12 cellular contexts compared by ENCODE assay signal in the genomic region with DNA sequence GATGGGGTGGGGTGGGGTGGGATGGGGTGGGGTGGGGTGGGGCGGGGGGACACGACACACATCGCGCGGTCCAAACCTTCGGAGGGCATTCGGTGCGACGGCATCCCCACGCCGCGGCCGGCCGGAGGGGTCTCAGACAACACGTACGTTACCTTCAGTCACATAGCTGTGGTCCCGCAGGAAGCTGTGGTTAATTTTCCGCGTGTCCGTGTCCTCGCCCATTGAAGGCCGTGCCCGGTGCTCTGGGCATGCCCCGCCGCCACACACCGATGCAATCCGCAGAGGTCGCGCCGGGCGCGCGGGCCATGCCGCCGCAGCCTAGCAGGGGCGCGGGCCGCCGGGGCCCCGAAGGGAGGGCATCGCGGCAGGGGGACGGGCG. TPM values are rescaled to one million over a fixed set of nuclear protein-coding genes. Genes with fewer than 3 reads are reported as not detected.
A peak's percentile ranks its signal among the peaks of the same experiment; 100 is the strongest.
DNase-seq lines count a peak whose midpoint lies in the region; ATAC-seq and TF ChIP-seq lines count a peak whose summit lies in the region.
"Had no signal": no experiment of that assay in that cellular context is flagged by ENCODE, and none has a peak within 500 bp of the region (broad histone marks: within the 10 kb centered on the region; RNA-seq: fewer than 3 reads in every experiment).

No MANE protein-coding gene starts in this region.

- intact Hi-C loops in activated B cell treated with CpG ODN at 0.5 μM for 24 hours (cut with micrococcal nuclease), result no loop called here
- intact Hi-C loops in CD4-positive, alpha-beta memory T cell (cut with micrococcal nuclease), result no loop called here

- H3K36me3 Mint-ChIP-seq in activated B cell treated with CpG ODN at 0.5 μM for 24 hours (ENCODE audit: low read depth), result no peaks in the 10 kb centered on the region
- H3K36me3 Mint-ChIP-seq in CD4-positive, alpha-beta memory T cell, result no peaks in the 10 kb centered on the region
- H3K36me3 Mint-ChIP-seq: brain had no signal

- no peaks in the 10 kb centered on the region for H3K9me3 ChIP-seq in iPS-20b (ENCODE audit: insufficient read depth, low read depth, low read length)
- no peaks in the 10 kb centered on the region for H3K9me3 ChIP-seq in suprapubic skin
- no peaks in the 10 kb centered on the region for H3K9me3 ChIP-seq in CD4-positive, alpha-beta memory T cell (ENCODE audit: control insufficient read depth in 1 of 2, low read length in 2 of 2)

- H3K4me3 ChIP-seq in iPS-20b (ENCODE audit: low read length) (peak overlapping the region; percentile 51; the same call in 1 of the 2 replicates), suprapubic skin (peak overlapping the region; percentile 59)
- no peak overlapping the region for H3K4me3 ChIP-seq in CD4-positive, alpha-beta memory T cell (ENCODE audit: low read length in 2 of 2)

- no peak overlapping the region for H3K9ac ChIP-seq in iPS-20b (ENCODE audit: low read depth, low read length)

- H3K36me3 ChIP-seq in iPS-20b (ENCODE audit: insufficient read depth, low read depth, low read length) (no peaks in the 10 kb centered on the region), suprapubic skin (no peaks in the 10 kb centered on the region)
- no peaks in the 10 kb centered on the region for H3K36me3 ChIP-seq in CD4-positive, alpha-beta memory T cell (ENCODE audit: insufficient read depth, low read length)

- POLR2A ChIA-PET in activated B cell treated with CpG ODN at 0.5 μM for 24 hours (lab: Charles Lee), result no interaction called here
- POLR2A ChIA-PET in CD4-positive, alpha-beta memory T cell (lab: Charles Lee; ENCODE audit: partially characterized antibody), result no interaction called here

- no peak for TF ChIP-seq EP300 in suprapubic skin (IDR thresholded peaks at IDR 0.05)

- TF ChIP-seq CTCF in activated B cell treated with CpG ODN at 0.5 μM for 24 hours (IDR thresholded peaks at IDR 0.05) (no peak), suprapubic skin (IDR thresholded peaks at IDR 0.05) (no peak)

- H3K4me3 Mint-ChIP-seq in activated B cell treated with CpG ODN at 0.5 μM for 24 hours, result no peak overlapping the region
- H3K4me3 Mint-ChIP-seq in CD4-positive, alpha-beta memory T cell, result no peak overlapping the region

- no peak overlapping the region for H3K27ac Mint-ChIP-seq in activated B cell treated with CpG ODN at 0.5 μM for 24 hours
- no peak overlapping the region for H3K27ac Mint-ChIP-seq in CD4-positive, alpha-beta memory T cell
- H3K27ac Mint-ChIP-seq: activated T-cell treated with anti-CD3 and anti-CD28 coated beads, Interleukin-2, amount 50 U/mL, for 72 hours had no signal

- CTCF ChIA-PET in activated B cell treated with CpG ODN at 0.5 μM for 24 hours (lab: Charles Lee), result no interaction called here
- CTCF ChIA-PET in CD4-positive, alpha-beta memory T cell (lab: Charles Lee; ENCODE audit: partially characterized antibody), result no interaction called here

- WGBS in suprapubic skin, result 0% methylated on average over 4 of the region's 44 CpGs

- peaks cover 46% of the 10 kb centered on the region for H3K27me3 Mint-ChIP-seq in activated B cell treated with CpG ODN at 0.5 μM for 24 hours
- H3K27me3 Mint-ChIP-seq in CD4-positive, alpha-beta memory T cell, result peaks cover 40 to 43% of the 10 kb centered on the region in 2 donors

- peak; percentile 54 for DNase-seq in activated CD8-positive, alpha-beta memory T cell treated with anti-CD3 and anti-CD28 coated beads for 24 hours
- no peak for DNase-seq in activated CD8-positive, alpha-beta memory T cell treated with anti-CD3 and anti-CD28 coated beads, Interleukin-2, amount 50 U/mL, for 4 hours
- DNase-seq in activated B cell treated with CpG ODN at 0.5 μM for 24 hours, result peak; percentile 4
- peak; percentile 55 to 70 for DNase-seq in suprapubic skin (ENCODE audit: low spot score in 2 of 2)
- DNase-seq in middle frontal gyrus (ENCODE audit: extremely low spot score, low spot score), result no peak
- no peak for DNase-seq in CD4-positive, alpha-beta memory T cell
- DNase-seq: activated T-cell treated with anti-CD3 and anti-CD28 coated beads, Interleukin-2, amount 50 U/mL, for 72 hours; NCI-H510A treated with DMSO at 0.1 percent for 48 hours had no signal

- H3K4me1 Mint-ChIP-seq in activated B cell treated with CpG ODN at 0.5 μM for 24 hours, result peaks cover 8% of the 10 kb centered on the region
- H3K4me1 Mint-ChIP-seq in CD4-positive, alpha-beta memory T cell, result peaks cover 2 to 7% (median 4%) of the 10 kb centered on the region in 4 donors

- ATAC-seq in activated B cell treated with CpG ODN at 0.5 μM for 24 hours (ENCODE audit: low read depth) (no peak), HG02852 (IDR thresholded peaks at IDR 0.05; ENCODE audit: unreplicated experiment) (no peak)

- H3K4me1 ChIP-seq in iPS-20b (ENCODE audit: insufficient read depth, low read length) (peaks cover 3% of the 10 kb centered on the region; the same call in 1 of the 2 replicates), suprapubic skin (peaks cover 37% of the 10 kb centered on the region)
- no peaks in the 10 kb centered on the region for H3K4me1 ChIP-seq in CD4-positive, alpha-beta memory T cell (ENCODE audit: insufficient read depth, low read length)

- TF ChIP-seq POLR2A in suprapubic skin (IDR thresholded peaks at IDR 0.05), result no peak

- peaks cover 6% of the 10 kb centered on the region for H3K9me3 Mint-ChIP-seq in activated B cell treated with CpG ODN at 0.5 μM for 24 hours
- peaks cover 0 to 5% (median 0%) of the 10 kb centered on the region in 8 donors for H3K9me3 Mint-ChIP-seq in CD4-positive, alpha-beta memory T cell
- H3K9me3 Mint-ChIP-seq: activated T-cell treated with anti-CD3 and anti-CD28 coated beads, Interleukin-2, amount 50 U/mL, for 72 hours had no signal

- H3K27me3 ChIP-seq in iPS-20b (ENCODE audit: insufficient read depth, low read length), result peaks cover 77% of the 10 kb centered on the region
- peaks cover 68% of the 10 kb centered on the region for H3K27me3 ChIP-seq in suprapubic skin
- peaks cover 24% of the 10 kb centered on the region for H3K27me3 ChIP-seq in CD4-positive, alpha-beta memory T cell (ENCODE audit: insufficient read depth, low read length)

- H3K27ac ChIP-seq in iPS-20b (ENCODE audit: low read length) (no peak overlapping the region), suprapubic skin (no peak overlapping the region)
- no peak overlapping the region for H3K27ac ChIP-seq in CD4-positive, alpha-beta memory T cell (ENCODE audit: low read depth, low read length)

RNA-seq across cellular contexts. Expression of gene PPP2R2C, which starts 0.4 kb away (rescaled TPM):
- total RNA-seq in activated B cell treated with CpG ODN at 0.5 μM for 24 hours (not detected in 2 replicates), suprapubic skin (10 to 100 TPM; 42.5 to 81.5 (median 61.0) TPM)
- total RNA-seq in CD4-positive, alpha-beta memory T cell, result not detected
- polyA plus RNA-seq in CD4-positive, alpha-beta memory T cell, result not detected
- total RNA-seq: activated T-cell treated with anti-CD3 and anti-CD28 coated beads, Interleukin-2, amount 50 U/mL, for 72 hours; epithelial cell of proximal tubule had no signal

Comparison
In these comparisons a context has a peak if more than half of its experiments do, and no peak if none do; other contexts are left out.
1. DNase-seq: peak in activated CD8-positive, alpha-beta memory T cell treated with anti-CD3 and anti-CD28 coated beads for 24 hours (single experiment), activated B cell treated with CpG ODN at 0.5 μM for 24 hours (single experiment) and suprapubic skin (2 of 2); none in activated CD8-positive, alpha-beta memory T cell treated with anti-CD3 and anti-CD28 coated beads, Interleukin-2, amount 50 U/mL, for 4 hours (single experiment), middle frontal gyrus (single experiment) and CD4-positive, alpha-beta memory T cell (0 of 5).
2. H3K4me3 ChIP-seq: peak in iPS-20b (single experiment) and suprapubic skin (single experiment); none in CD4-positive, alpha-beta memory T cell (0 of 2).
3. RNA of gene PPP2R2C, which starts 0.4 kb away (total RNA-seq): 42.5 to 81.5 TPM in suprapubic skin; not detected in activated B cell treated with CpG ODN at 0.5 μM for 24 hours and not detected in CD4-positive, alpha-beta memory T cell; every median in the first group is over 10 times any median in the second.